ENCODE assay signal across 1 cellular context in genomic region chr1:165854101-165854845, GRCh38.
TF ChIP-seq lines count a peak whose summit lies in the region.

No MANE protein-coding gene starts in this region.

TF ChIP-seq in SK-N-SH, 30 proteins besides CTCF, POLR2A, EP300 and RAD21 (continued from another document):
- no peak for TF ChIP-seq PBX3 (IDR thresholded peaks at IDR 0.05)
